22 cellular contexts compared by ENCODE assay signal in genomic region chr2:210558708-210559107, GRCh38. TPM values are rescaled to one million over a fixed set of nuclear protein-coding genes. Genes with fewer than 3 reads are reported as not detected.
DNase-seq lines count a peak whose midpoint lies in the region; TF ChIP-seq lines count a peak whose summit lies in the region.
"Had no signal": no experiment of that assay in that cellular context is flagged by ENCODE, and none has a peak within 500 bp of the region (broad histone marks: within the 10 kb centered on the region; RNA-seq: fewer than 3 reads in every experiment).

No MANE protein-coding gene starts in this region.

- H3K9me3 Mint-ChIP-seq in mesothelial cell of epicardium: no peaks in the 10 kb centered on the region
- H3K9me3 Mint-ChIP-seq: brain; CD4-positive, alpha-beta T cell; neural crest cell had no signal

- H3K36me3 Mint-ChIP-seq in mesothelial cell of epicardium: no peaks in the 10 kb centered on the region
- H3K36me3 Mint-ChIP-seq: brain had no signal

- CTCF ChIA-PET in SK-N-SH (lab: Yijun Ruan, JAX): interaction anchor here (1.1 to 2.8 kb wide), 2 partner anchors 56 to 90 kb away, joined by 3 to 15 read pairs; no protein-coding TSS in a partner anchor

- WGBS in SK-N-SH (ENCODE audit: low lambda C conversion rate): 35% methylated on average over 1 of the region's 1 CpG

- TF ChIP-seq RAD21 in SK-N-SH (IDR thresholded peaks at IDR 0.05; ENCODE audit: low read length): no peak

- H3K79me2 ChIP-seq in SK-N-SH (ENCODE audit: insufficient read depth): no peaks in the 10 kb centered on the region

- H3K4me3 Mint-ChIP-seq in mesothelial cell of epicardium: no peak overlapping the region
- H3K4me3 Mint-ChIP-seq: brain; CD4-positive, alpha-beta T cell; neural crest cell had no signal

- POLR2A ChIA-PET in SK-N-SH (lab: Yijun Ruan, JAX): no interaction called here

- DNase-seq in NCI-H1417 (lab: John Stamatoyannopoulos, UW) (peak in 2 of 3 experiments; percentile 6 to 66), NCI-H1417 treated with DMSO at 0.1 percent for 48 hours (lab: John Stamatoyannopoulos, UW) (no peak), SK-N-SH (no peak), fibroblast of pulmonary artery (ENCODE audit: low read depth) (peak; percentile 74), stromal cell of bone marrow (ENCODE audit: low read depth) (peak; percentile 59), NOMO-1 treated with DMSO at 0.1 percent for 48 hours (lab: John Stamatoyannopoulos, UW; ENCODE audit: unreplicated experiment) (no peak), mesothelial cell of epicardium (ENCODE audit: low spot score in 2 of 2, unreplicated experiment in 2 of 2) (no peak)
- no peak for DNase-seq in stimulated activated CD4-positive, alpha-beta T cell treated with anti-CD3 and anti-CD28 coated beads, Interleukin-4, amount 100 ng/mL, for 4 hours
- DNase-seq: activated CD4-positive, alpha-beta T cell treated with anti-CD3 and anti-CD28 coated beads for 4 hours; activated CD8-positive, alpha-beta memory T cell treated with anti-CD3 and anti-CD28 coated beads, Interleukin-2, amount 50 U/mL, for 48 hours; activated naive CD4-positive, alpha-beta T cell treated with anti-CD3 and anti-CD28 coated beads, Interleukin-2, amount 50 U/mL, for 16 hours; CD4-positive, alpha-beta T cell; effector CD8-positive, alpha-beta T cell; gastrocnemius medialis; H7; mesendoderm; NCI-H2171; stimulated activated CD4-positive, alpha-beta T cell treated with anti-CD3 and anti-CD28 coated beads, Interleukin-4, amount 100 ng/mL, for 24 hours had no signal

- TF ChIP-seq EP300 in SK-N-SH (IDR thresholded peaks at IDR 0.05; ENCODE audit: borderline replicate concordance in 1 of 2, low read depth in 1 of 2, low read length in 1 of 2): no peak

- H3K4me1 Mint-ChIP-seq in mesothelial cell of epicardium: peaks cover 17% of the 10 kb centered on the region

- no peaks in the 10 kb centered on the region for H3K4me1 ChIP-seq in SK-N-SH (ENCODE audit: control insufficient read depth in 1 of 2, insufficient read depth in 2 of 2, low read depth in 1 of 2, low read length in 1 of 2)
- H3K4me1 ChIP-seq: gastrocnemius medialis had no signal

- H3K9me2 ChIP-seq in SK-N-SH: no peaks in the 10 kb centered on the region; the same call in 1 of the 2 replicates

- peaks cover 3% of the 10 kb centered on the region for H3K27me3 Mint-ChIP-seq in mesothelial cell of epicardium (ENCODE audit: low read depth)
- H3K27me3 Mint-ChIP-seq: brain; CD4-positive, alpha-beta T cell had no signal

- peaks cover 0 to 3% of the 10 kb centered on the region in 2 experiments for H3K36me3 ChIP-seq in SK-N-SH (replicated peaks in 1 of 2; ENCODE audit: control insufficient read depth in 1 of 2, insufficient read depth in 2 of 2, low read length in 1 of 2)
- H3K36me3 ChIP-seq: gastrocnemius medialis had no signal

- no peaks in the 10 kb centered on the region for H3K27me3 ChIP-seq in SK-N-SH (ENCODE audit: insufficient read depth)
- H3K27me3 ChIP-seq: gastrocnemius medialis had no signal

- H3K9me3 ChIP-seq in SK-N-SH: no peaks in the 10 kb centered on the region
- H3K9me3 ChIP-seq: gastrocnemius medialis had no signal

- no peak for TF ChIP-seq CTCF in SK-N-SH (IDR thresholded peaks at IDR 0.05)
- no peak for TF ChIP-seq CTCF in fibroblast of pulmonary artery (IDR thresholded peaks at IDR 0.05; ENCODE audit: low read length, missing control alignments)
- no peak for TF ChIP-seq CTCF in mesothelial cell of epicardium (IDR thresholded peaks at IDR 0.05; ENCODE audit: unreplicated experiment)

- H3F3A ChIP-seq in SK-N-SH (replicated peaks; ENCODE audit: insufficient read depth): no peaks in the 10 kb centered on the region

- H3K9ac ChIP-seq in SK-N-SH: no peak overlapping the region

- H2AFZ ChIP-seq in SK-N-SH (ENCODE audit: low read depth): no peak overlapping the region

- H3K4me2 ChIP-seq in SK-N-SH: no peak overlapping the region

- H3K27ac Mint-ChIP-seq in mesothelial cell of epicardium: no peak overlapping the region
- H3K27ac Mint-ChIP-seq: brain; CD4-positive, alpha-beta T cell had no signal

- H3K4me3 ChIP-seq in SK-N-SH (ENCODE audit: low read depth in 2 of 2, low read length in 1 of 2) (no peak overlapping the region), fibroblast of pulmonary artery (replicated peaks; ENCODE audit: low read depth, low read length) (no peak overlapping the region)
- H3K4me3 ChIP-seq: gastrocnemius medialis, GM12878 had no signal

- no peak overlapping the region for H3K27ac ChIP-seq in SK-N-SH (ENCODE audit: low read depth in 2 of 2, low read length in 1 of 2)
- H3K27ac ChIP-seq: 22Rv1, gastrocnemius medialis had no signal

- H4K20me1 ChIP-seq in SK-N-SH (ENCODE audit: insufficient read depth): no peaks in the 10 kb centered on the region

TF ChIP-seq in SK-N-SH, 30 proteins besides CTCF, POLR2A, EP300 and RAD21:
- TF ChIP-seq NFIC (IDR thresholded peaks at IDR 0.05; ENCODE audit: borderline replicate concordance): 0 out of 2 replicates have a peak, but pooled peaks have one; percentile 7
- peak; percentile 72 for TF ChIP-seq PBX3 (IDR thresholded peaks at IDR 0.05)
- no peak for TF ChIP-seq ZBTB33 (IDR thresholded peaks at IDR 0.05; ENCODE audit: borderline replicate concordance, low read depth)
- TF ChIP-seq MXI1 (IDR thresholded peaks at IDR 0.05; ENCODE audit: low read depth, low read length): no peak

RNA-seq across cellular contexts. Expression of gene CPS1, which starts 2.3 kb away (rescaled TPM):
- 9.2 and 13.5 TPM in 2 replicates for polyA plus RNA-seq in SK-N-SH (2012; rRNA removed)
- polyA plus RNA-seq in SK-N-SH (2012; cell fraction: cytosol; rRNA removed): 8.2 and 10.2 TPM in 2 replicates
- 6.4 and 18.9 TPM in 2 replicates for polyA plus RNA-seq in SK-N-SH (2012; cell fraction: nucleus; rRNA removed)
- total RNA-seq in mesothelial cell of epicardium: 4.4 to 7.5 TPM (median 6.3 TPM) in 3 replicates

Comparison
In these comparisons a context has a peak if more than half of its experiments do, and no peak if none do; other contexts are left out.
1. DNase-seq: peak in NCI-H1417 (2 of 3), fibroblast of pulmonary artery (single experiment) and stromal cell of bone marrow (single experiment); none in NCI-H1417 treated with DMSO at 0.1 percent for 48 hours (single experiment), SK-N-SH (single experiment), stimulated activated CD4-positive, alpha-beta T cell treated with anti-CD3 and anti-CD28 coated beads, Interleukin-4, amount 100 ng/mL, for 4 hours (0 of 2), NOMO-1 treated with DMSO at 0.1 percent for 48 hours (single experiment) and mesothelial cell of epicardium (0 of 2).